10 cellular contexts compared by ENCODE assay signal in the genomic region with DNA sequence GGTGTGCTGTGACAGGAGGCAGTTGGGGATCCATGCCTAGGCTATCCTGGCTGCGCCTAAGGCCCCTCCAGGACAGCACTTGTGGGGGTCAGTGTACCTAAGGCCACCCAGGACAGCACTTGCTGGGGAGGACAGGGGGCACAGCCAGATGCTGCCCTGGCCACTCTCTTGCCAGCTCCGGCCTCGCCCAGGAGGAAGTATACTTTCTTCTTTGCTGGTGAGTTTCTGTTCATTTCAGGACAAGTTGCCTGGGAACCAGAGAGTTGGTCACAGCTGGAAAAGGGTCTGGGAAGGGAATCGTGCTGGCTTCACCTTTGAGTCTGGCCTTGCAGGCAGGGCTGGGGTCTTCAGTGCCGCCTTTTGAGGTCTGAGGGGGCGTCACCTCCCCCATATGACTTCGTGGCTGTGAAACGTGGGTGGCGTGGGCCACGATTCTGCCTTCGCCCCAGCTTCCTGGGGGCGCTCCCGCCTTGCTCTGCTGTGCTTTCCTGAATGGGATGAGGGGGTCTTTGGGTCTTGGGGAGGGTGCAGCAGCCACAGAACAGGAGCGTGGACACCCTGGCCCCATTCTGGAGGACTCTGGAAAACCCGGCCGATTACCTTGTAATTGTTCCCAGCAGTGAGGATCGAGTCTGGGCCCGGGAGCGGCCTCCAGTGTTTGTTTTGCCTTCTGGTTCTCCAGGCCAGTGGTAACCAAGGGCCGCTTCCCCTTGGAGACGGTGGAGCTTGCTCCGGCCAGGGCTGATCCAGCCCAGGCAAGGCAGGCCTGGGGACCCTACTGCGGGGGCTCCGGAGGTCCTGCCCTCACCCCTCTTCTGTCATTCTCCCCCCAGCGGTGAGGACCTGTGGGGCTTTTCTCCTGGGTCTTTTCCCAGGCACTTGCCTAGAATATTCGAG. TPM values are rescaled to one million over a fixed set of nuclear protein-coding genes. Genes with fewer than 3 reads are reported as not detected.
A peak's percentile ranks its signal among the peaks of the same experiment; 100 is the strongest.
DNase-seq lines count a peak whose midpoint lies in the region; ATAC-seq, FAIRE-seq and TF ChIP-seq lines count a peak whose summit lies in the region.
"Had no signal": no experiment of that assay in that cellular context is flagged by ENCODE, and none has a peak within 500 bp of the region (broad histone marks: within the 10 kb centered on the region; RNA-seq: fewer than 3 reads in every experiment).

No MANE protein-coding gene starts in this region.

- H3K9me3 ChIP-seq in endodermal cell (ENCODE audit: control insufficient read depth, low read length) (peaks cover 6% of the 10 kb centered on the region), stomach smooth muscle (ENCODE audit: control insufficient read depth in 2 of 2, low read length in 2 of 2) (no peaks in the 10 kb centered on the region), HAP-1 (no peaks in the 10 kb centered on the region)

- H3K27me3 ChIP-seq in endodermal cell (ENCODE audit: control insufficient read depth, insufficient read depth, low read length, poor library complexity, severe bottlenecking) (no peaks in the 10 kb centered on the region), stomach smooth muscle (ENCODE audit: control insufficient read depth in 1 of 2, insufficient read depth in 2 of 2, low read length in 2 of 2) (no peaks in the 10 kb centered on the region), HAP-1 (ENCODE audit: low read depth) (no peaks in the 10 kb centered on the region)

- TF ChIP-seq POLR2A in GM12892 (IDR thresholded peaks at IDR 0.05; ENCODE audit: low read depth, low read length) = no peak

- H3K9ac ChIP-seq in endodermal cell (ENCODE audit: extremely low read depth, low read length, poor library complexity, severe bottlenecking) (no peak overlapping the region), stomach smooth muscle (ENCODE audit: low read length in 2 of 2) (peak overlapping the region; percentile 72 to 80)

- H3K9me3 Mint-ChIP-seq in endodermal cell = peaks cover 11% of the 10 kb centered on the region

- H3K36me3 ChIP-seq in endodermal cell (ENCODE audit: control insufficient read depth, insufficient read depth, low read length) = no peaks in the 10 kb centered on the region
- H3K36me3 ChIP-seq in stomach smooth muscle (ENCODE audit: control insufficient read depth in 2 of 2, insufficient read depth in 2 of 2, low read length in 2 of 2) = peaks cover 0 to 2% of the 10 kb centered on the region in 2 donors
- no peaks in the 10 kb centered on the region for H3K36me3 ChIP-seq in HAP-1 (replicated peaks)

- H3K36me3 Mint-ChIP-seq in endodermal cell (ENCODE audit: low read depth) = peaks cover 20% of the 10 kb centered on the region

- H3K4me3 ChIP-seq in endodermal cell (ENCODE audit: low read length) = no peak overlapping the region
- H3K4me3 ChIP-seq in stomach smooth muscle (ENCODE audit: low read length in 2 of 2) = peak overlapping the region; percentile 47 to 49
- H3K4me3 ChIP-seq in HAP-1 = no peak overlapping the region

- H3K27ac Mint-ChIP-seq in endodermal cell = peak overlapping the region; percentile 50
- H3K27ac Mint-ChIP-seq: CD8-positive, alpha-beta memory T cell had no signal

- H3K27ac ChIP-seq in endodermal cell (ENCODE audit: low read depth, low read length) = peak overlapping the region; percentile 73
- H3K27ac ChIP-seq in stomach smooth muscle (ENCODE audit: low read length) = peak overlapping the region; percentile 88

- in situ Hi-C loops in HAP-1 (cut with MboI; ENCODE audit: low sequenced_read_pairs) = no loop called here

- TF ChIP-seq CTCF in endodermal cell (conservative IDR thresholded peaks at IDR 0.05) (no peak), GM10266 (IDR thresholded peaks at IDR 0.05; ENCODE audit: control insufficient read depth, insufficient read depth, low read depth, missing control alignments) (no peak)

- H3K4me3 Mint-ChIP-seq in endodermal cell = no peak overlapping the region
- H3K4me3 Mint-ChIP-seq: CD8-positive, alpha-beta memory T cell had no signal

- ATAC-seq in HG03039 (IDR thresholded peaks at IDR 0.05; ENCODE audit: unreplicated experiment) = no peak

- FAIRE-seq in GM12892 (lab: Jason Lieb, UNC) = no peak

- no peaks in the 10 kb centered on the region for H3K27me3 Mint-ChIP-seq in endodermal cell (ENCODE audit: insufficient read depth)

- H3K4me1 ChIP-seq in endodermal cell (ENCODE audit: control insufficient read depth, insufficient read depth, low read length) (no peaks in the 10 kb centered on the region), stomach smooth muscle (ENCODE audit: control insufficient read depth, insufficient read depth, low read length) (peaks cover 50% of the 10 kb centered on the region), HAP-1 (no peaks in the 10 kb centered on the region)

- H3K4me1 Mint-ChIP-seq in endodermal cell = peaks cover 18% of the 10 kb centered on the region

- DNase-seq in HuH-7 (ENCODE audit: low spot score) (peak; percentile 40), endodermal cell (no peak), lung microvascular endothelial cell (ENCODE audit: low read depth in 2 of 2) (peak; percentile 79 to 84), GM12892 (ENCODE audit: insufficient read length) (no peak), GM10266 (ENCODE audit: extremely low spot score) (no peak), HAP-1 (ENCODE audit: low spot score in 2 of 2) (no peak)
- DNase-seq: CD8-positive, alpha-beta memory T cell; NCI-H1694 had no signal

- 80 to 87% methylated on average over 12 to 26 of the region's 26 CpGs for WGBS in endodermal cell (ENCODE audit: insufficient coverage in 1 of 2, insufficient read length in 1 of 2), 2 experiments

RNA-seq across cellular contexts. Expression of a gene that starts 45.9 kb away (rescaled TPM):
- total RNA-seq in endodermal cell (10 to 100 TPM; 20.4 to 26.9 TPM), lung microvascular endothelial cell (20.0 and 21.6 TPM in 2 replicates)
- polyA plus RNA-seq in endodermal cell (2013, experiment 1 of 2) = 10.5 TPM
- polyA plus RNA-seq in endodermal cell (2013, experiment 2 of 2) = 10.7 TPM
- 3.8 TPM for polyA plus RNA-seq in GM12892 (2012; ENCODE audit: missing spikeins)

Comparison
In these comparisons a context has a peak if more than half of its experiments do, and no peak if none do; other contexts are left out.
1. DNase-seq: peak in HuH-7 (single experiment) and lung microvascular endothelial cell (2 of 2); none in endodermal cell (single experiment), GM12892 (single experiment), GM10266 (single experiment) and HAP-1 (0 of 2).
2. H3K4me3 ChIP-seq: peak in stomach smooth muscle (2 of 2); none in endodermal cell (single experiment) and HAP-1 (single experiment).